ENCODE assay signal across 25 cellular contexts in genomic region chr3:110598847-110599490, GRCh38.
DNase-seq lines count a peak whose midpoint lies in the region; ATAC-seq and TF ChIP-seq lines count a peak whose summit lies in the region.
"Had no signal": no experiment of that assay in that cellular context is flagged by ENCODE, and none has a peak within 500 bp of the region (broad histone marks: within the 10 kb centered on the region; RNA-seq: fewer than 3 reads in every experiment).

No MANE protein-coding gene starts in this region.

- no peak overlapping the region for H3K4ac ChIP-seq in mesenchymal stem cell (ENCODE audit: low read depth in 1 of 2, low read length in 2 of 2)

- no peak for TF ChIP-seq CTCF in fibroblast of lung (conservative IDR thresholded peaks at IDR 0.05 in 1 of 2, IDR thresholded peaks at IDR 0.05 in 1 of 2; ENCODE audit: low read depth in 1 of 2, low read length in 2 of 2)
- TF ChIP-seq CTCF in thyroid gland (IDR thresholded peaks at IDR 0.05), result no peak

- H3K4me3 ChIP-seq in fibroblast of lung (replicated peaks in 1 of 4; ENCODE audit: control extremely low read depth in 1 of 4, insufficient read depth in 1 of 4, low read depth in 3 of 4, low read length in 4 of 4) (no peak overlapping the region), mesenchymal stem cell (ENCODE audit: insufficient read depth in 1 of 2, low read depth in 1 of 2, low read length in 2 of 2) (no peak overlapping the region), thyroid gland (replicated peaks in 1 of 3) (no peak overlapping the region)
- H3K4me3 ChIP-seq: gastrocnemius medialis, right lobe of liver, tibial artery had no signal

- DNase-seq in ELR (ENCODE audit: low read depth) (peak; percentile 75), M059J (ENCODE audit: low read depth) (peak; percentile 91), fibroblast of lung (ENCODE audit: low read depth in 2 of 2) (peak; percentile 6 to 73), mesenchymal stem cell (no peak), anterior cingulate cortex (lab: John Stamatoyannopoulos, UW) (no peak), middle frontal gyrus (ENCODE audit: extremely low spot score, low spot score) (no peak), thyroid gland (no peak)
- DNase-seq in natural killer cell treated with Interleukin-12 subunit alpha and Interleukin-12 subunit beta and Interleukin-15 and Interleukin-18, amount 100 ng/mL, for 72 hours (ENCODE audit: low spot score), result no peak
- DNase-seq: activated CD8-positive, alpha-beta memory T cell treated with anti-CD3 and anti-CD28 coated beads for 24 hours; activated naive CD4-positive, alpha-beta T cell treated with anti-CD3 and anti-CD28 coated beads, Interleukin-2, amount 50 U/mL, for 16 hours; activated T-cell treated with anti-CD3 and anti-CD28 coated beads, Interleukin-2, amount 50 U/mL, for 48 hours; brain microvascular endothelial cell; cortex of kidney; DND-41; gastrocnemius medialis; immature natural killer cell; NCI-H1694; NCI-H226; right lobe of liver; stimulated activated naive B cell treated with anti-CD40 and anti-IgM and Interleukin-4, amounts not matched to agents 10 μg/mL and 1 μg/mL and 100 μg/mL, for 72 hours; T1000; tibial artery had no signal

- H3K9me3 Mint-ChIP-seq in natural killer cell treated with Interleukin-12 subunit alpha and Interleukin-12 subunit beta and Interleukin-15 and Interleukin-18, amount 100 ng/mL, for 72 hours, result peaks cover 7% of the 10 kb centered on the region

- H3K4me1 ChIP-seq in fibroblast of lung (ENCODE audit: control insufficient read depth, extremely low read depth, insufficient read depth, low read length) (no peaks in the 10 kb centered on the region), mesenchymal stem cell (ENCODE audit: control insufficient read depth, insufficient read depth, low read depth, low read length) (no peaks in the 10 kb centered on the region), thyroid gland (no peaks in the 10 kb centered on the region)
- H3K4me1 ChIP-seq: gastrocnemius medialis, right lobe of liver, tibial artery had no signal

- no peaks in the 10 kb centered on the region for H3K27me3 Mint-ChIP-seq in natural killer cell treated with Interleukin-12 subunit alpha and Interleukin-12 subunit beta and Interleukin-15 and Interleukin-18, amount 100 ng/mL, for 72 hours
- H3K27me3 Mint-ChIP-seq: stimulated activated naive B cell treated with anti-CD40 and anti-IgM and Interleukin-4, amounts not matched to agents 10 μg/mL and 1 μg/mL and 100 μg/mL, for 72 hours had no signal

- no peaks in the 10 kb centered on the region for H3K9me3 ChIP-seq in fibroblast of lung (ENCODE audit: control insufficient read depth, insufficient read depth, low read depth, low read length)
- no peaks in the 10 kb centered on the region for H3K9me3 ChIP-seq in mesenchymal stem cell (ENCODE audit: control insufficient read depth, low read length)
- H3K9me3 ChIP-seq in thyroid gland, result no peaks in the 10 kb centered on the region
- H3K9me3 ChIP-seq: gastrocnemius medialis, right lobe of liver, tibial artery had no signal

- H2BK120ac ChIP-seq in mesenchymal stem cell (ENCODE audit: low read depth, low read length), result no peak overlapping the region

- H2BK15ac ChIP-seq in mesenchymal stem cell (ENCODE audit: low read depth, poor library complexity, severe bottlenecking), result no peak overlapping the region

- intact Hi-C loops in thyroid gland (cut with DNase I), result no loop called here

- H3K27ac ChIP-seq in fibroblast of lung (ENCODE audit: insufficient read depth, low read length), result no peak overlapping the region
- H3K27ac ChIP-seq in mesenchymal stem cell (ENCODE audit: low read length, poor library complexity, severe bottlenecking), result peak overlapping the region; percentile 54
- H3K27ac ChIP-seq in thyroid gland, result no peak overlapping the region
- H3K27ac ChIP-seq: brain microvascular endothelial cell, gastrocnemius medialis, right lobe of liver, tibial artery had no signal

- H2BK5ac ChIP-seq in mesenchymal stem cell (ENCODE audit: low read depth, low read length, poor library complexity, severe bottlenecking), result no peak overlapping the region

- no peak overlapping the region for H4K91ac ChIP-seq in mesenchymal stem cell (ENCODE audit: low read length)

- H2AK5ac ChIP-seq in mesenchymal stem cell (ENCODE audit: low read length, severe bottlenecking), result no peak overlapping the region

- no peaks in the 10 kb centered on the region for H3K79me1 ChIP-seq in mesenchymal stem cell (replicated peaks; ENCODE audit: low read length, poor library complexity, severe bottlenecking)

- no peaks in the 10 kb centered on the region for H3K79me2 ChIP-seq in fibroblast of lung (ENCODE audit: control insufficient read depth, insufficient read depth, low read length)

- H3K14ac ChIP-seq in mesenchymal stem cell (ENCODE audit: low read length in 2 of 2), result no peak overlapping the region

- no peak overlapping the region for H3K23ac ChIP-seq in mesenchymal stem cell (ENCODE audit: low read length in 2 of 2)

- H2AFZ ChIP-seq in fibroblast of lung (ENCODE audit: low read length), result peak overlapping the region; percentile 10
- H2AFZ ChIP-seq in mesenchymal stem cell (ENCODE audit: low read depth, low read length), result no peak overlapping the region

- no peak overlapping the region for H4K8ac ChIP-seq in mesenchymal stem cell (ENCODE audit: low read length)

- no peak overlapping the region for H3K9ac ChIP-seq in fibroblast of lung (ENCODE audit: insufficient read depth, low read length)
- no peak overlapping the region for H3K9ac ChIP-seq in mesenchymal stem cell (ENCODE audit: low read length)

- H3K27me3 ChIP-seq in fibroblast of lung (ENCODE audit: control insufficient read depth, insufficient read depth, low read length) (no peaks in the 10 kb centered on the region), mesenchymal stem cell (ENCODE audit: control insufficient read depth in 1 of 2, insufficient read depth in 1 of 2, low read length in 2 of 2) (no peaks in the 10 kb centered on the region), thyroid gland (no peaks in the 10 kb centered on the region)
- H3K27me3 ChIP-seq: brain microvascular endothelial cell, gastrocnemius medialis, right lobe of liver, tibial artery had no signal

- H3K4me1 Mint-ChIP-seq in natural killer cell treated with Interleukin-12 subunit alpha and Interleukin-12 subunit beta and Interleukin-15 and Interleukin-18, amount 100 ng/mL, for 72 hours (ENCODE audit: low read depth in 2 of 2), result no peaks in the 10 kb centered on the region
- H3K4me1 Mint-ChIP-seq: immature natural killer cell; stimulated activated naive B cell treated with anti-CD40 and anti-IgM and Interleukin-4, amounts not matched to agents 10 μg/mL and 1 μg/mL and 100 μg/mL, for 72 hours had no signal

- H3K18ac ChIP-seq in mesenchymal stem cell (ENCODE audit: low read depth in 1 of 2, low read length in 2 of 2), result no peak overlapping the region

- H3K36me3 Mint-ChIP-seq in natural killer cell treated with Interleukin-12 subunit alpha and Interleukin-12 subunit beta and Interleukin-15 and Interleukin-18, amount 100 ng/mL, for 72 hours, result peaks cover 4% of the 10 kb centered on the region
- H3K36me3 Mint-ChIP-seq: immature natural killer cell; stimulated activated naive B cell treated with anti-CD40 and anti-IgM and Interleukin-4, amounts not matched to agents 10 μg/mL and 1 μg/mL and 100 μg/mL, for 72 hours had no signal

- TF ChIP-seq POLR2A in thyroid gland (IDR thresholded peaks at IDR 0.05), result no peak

- no peaks in the 10 kb centered on the region for H4K20me1 ChIP-seq in fibroblast of lung (ENCODE audit: control insufficient read depth, extremely low read depth, insufficient read depth, low read length)

- H3K4me2 ChIP-seq in fibroblast of lung (ENCODE audit: extremely low read depth, insufficient read depth, low read length) (no peak overlapping the region), mesenchymal stem cell (ENCODE audit: low read length, poor library complexity, severe bottlenecking) (no peak overlapping the region)

- no peak for ATAC-seq in natural killer cell treated with Interleukin-12 subunit alpha and Interleukin-12 subunit beta and Interleukin-15 and Interleukin-18, amount 100 ng/mL, for 72 hours
- ATAC-seq: activated CD4-positive, CD25-positive, alpha-beta regulatory T cell treated with anti-CD3 and anti-CD28 coated beads, Interleukin-2, amount 50 U/mL, for 24 hours; gastrocnemius medialis; HCT116; right lobe of liver; SK-N-SH treated with all-trans-retinoic acid at 6 μM for 48 hours; stimulated activated naive B cell treated with anti-CD40 and anti-IgM and Interleukin-4, amounts not matched to agents 10 μg/mL and 1 μg/mL and 100 μg/mL, for 72 hours had no signal

- no peak overlapping the region for H2BK12ac ChIP-seq in mesenchymal stem cell (ENCODE audit: low read length in 2 of 2)

- H3K27ac Mint-ChIP-seq in natural killer cell treated with Interleukin-12 subunit alpha and Interleukin-12 subunit beta and Interleukin-15 and Interleukin-18, amount 100 ng/mL, for 72 hours, result no peak overlapping the region
- H3K27ac Mint-ChIP-seq: immature natural killer cell; stimulated activated naive B cell treated with anti-CD40 and anti-IgM and Interleukin-4, amounts not matched to agents 10 μg/mL and 1 μg/mL and 100 μg/mL, for 72 hours had no signal

- no peak overlapping the region for H3K4me3 Mint-ChIP-seq in natural killer cell treated with Interleukin-12 subunit alpha and Interleukin-12 subunit beta and Interleukin-15 and Interleukin-18, amount 100 ng/mL, for 72 hours
- H3K4me3 Mint-ChIP-seq: immature natural killer cell; stimulated activated naive B cell treated with anti-CD40 and anti-IgM and Interleukin-4, amounts not matched to agents 10 μg/mL and 1 μg/mL and 100 μg/mL, for 72 hours had no signal

- no peaks in the 10 kb centered on the region for H3K36me3 ChIP-seq in fibroblast of lung (ENCODE audit: control insufficient read depth, insufficient read depth, low read length)
- no peaks in the 10 kb centered on the region for H3K36me3 ChIP-seq in mesenchymal stem cell (ENCODE audit: control insufficient read depth in 1 of 2, insufficient read depth in 2 of 2, low read depth in 1 of 2, low read length in 2 of 2)
- no peaks in the 10 kb centered on the region for H3K36me3 ChIP-seq in thyroid gland
- H3K36me3 ChIP-seq: brain microvascular endothelial cell, gastrocnemius medialis, right lobe of liver, tibial artery had no signal

Comparison
In these comparisons a context has a peak if more than half of its experiments do, and no peak if none do; other contexts are left out.
1. DNase-seq: peak in ELR (single experiment), M059J (single experiment) and fibroblast of lung (2 of 2); none in mesenchymal stem cell (single experiment), anterior cingulate cortex (0 of 58), natural killer cell treated with Interleukin-12 subunit alpha and Interleukin-12 subunit beta and Interleukin-15 and Interleukin-18, amount 100 ng/mL, for 72 hours (single experiment), middle frontal gyrus (single experiment) and thyroid gland (0 of 2).